Comparison of ENCODE assay signal across 24 cellular contexts in genomic region chr3:117016359-117016758, GRCh38.
A peak's percentile ranks its signal among the peaks of the same experiment; 100 is the strongest.
DNase-seq lines count a peak whose midpoint lies in the region; ATAC-seq and TF ChIP-seq lines count a peak whose summit lies in the region.
"Had no signal": no experiment of that assay in that cellular context is flagged by ENCODE, and none has a peak within 500 bp of the region (broad histone marks: within the 10 kb centered on the region; RNA-seq: fewer than 3 reads in every experiment).

No MANE protein-coding gene starts in this region.

- no peaks in the 10 kb centered on the region for H3K9me3 ChIP-seq in endodermal cell (ENCODE audit: control insufficient read depth, low read length)
- H3K9me3 ChIP-seq in osteoblast (ENCODE audit: low read depth, low read length) = no peaks in the 10 kb centered on the region
- H3K9me3 ChIP-seq: BLaER1 treated with 17β-estradiol and CSF1 and Interleukin-3, amounts not matched to agents 10 nM and 100 nM; psoas muscle; suprapubic skin had no signal

- H3K9ac ChIP-seq in endodermal cell (ENCODE audit: extremely low read depth, low read length, poor library complexity, severe bottlenecking) = no peak overlapping the region
- H3K9ac ChIP-seq: BLaER1 treated with 17β-estradiol and CSF1 and Interleukin-3, amounts not matched to agents 10 nM and 100 nM had no signal

- H3K79me2 ChIP-seq in osteoblast (ENCODE audit: insufficient read depth, low read length) = no peaks in the 10 kb centered on the region

- no peak overlapping the region for H3K4me2 ChIP-seq in osteoblast (ENCODE audit: insufficient read depth, low read length)

- H4K20me1 ChIP-seq in osteoblast (ENCODE audit: insufficient read depth, low read length) = no peaks in the 10 kb centered on the region
- H4K20me1 ChIP-seq: BLaER1 treated with 17β-estradiol and CSF1 and Interleukin-3, amounts not matched to agents 10 nM and 100 nM had no signal

- peaks cover 10% of the 10 kb centered on the region for H3K4me1 Mint-ChIP-seq in endodermal cell
- H3K4me1 Mint-ChIP-seq: central memory CD8-positive, alpha-beta T cell had no signal

- TF ChIP-seq CTCF in endodermal cell (conservative IDR thresholded peaks at IDR 0.05) = peak; percentile 51
- TF ChIP-seq CTCF in osteoblast (IDR thresholded peaks at IDR 0.05; ENCODE audit: extremely low read depth, low read depth, low read length) = peak; percentile 4

- no peak for ATAC-seq in HG03432 (IDR thresholded peaks at IDR 0.05; ENCODE audit: unreplicated experiment)
- ATAC-seq: naive thymus-derived CD8-positive, alpha-beta T cell; psoas muscle had no signal

- H2AFZ ChIP-seq in osteoblast (ENCODE audit: low read length) = no peak overlapping the region

- H3K36me3 ChIP-seq in endodermal cell (ENCODE audit: control insufficient read depth, insufficient read depth, low read length) = no peaks in the 10 kb centered on the region
- no peaks in the 10 kb centered on the region for H3K36me3 ChIP-seq in osteoblast (ENCODE audit: insufficient read depth, low read length)
- H3K36me3 ChIP-seq: BLaER1 treated with 17β-estradiol and CSF1 and Interleukin-3, amounts not matched to agents 10 nM and 100 nM; suprapubic skin had no signal

- H3K9me3 Mint-ChIP-seq in endodermal cell = no peaks in the 10 kb centered on the region
- H3K9me3 Mint-ChIP-seq: activated naive CD4-positive, alpha-beta T cell treated with anti-CD3 and anti-CD28 coated beads for 36 hours; memory B cell had no signal

- H3K27ac ChIP-seq in endodermal cell (ENCODE audit: low read depth, low read length) (no peak overlapping the region), osteoblast (ENCODE audit: low read depth, low read length) (no peak overlapping the region)
- H3K27ac ChIP-seq: psoas muscle, RWPE1, suprapubic skin had no signal

- H3K4me3 ChIP-seq in endodermal cell (ENCODE audit: low read length) = no peak overlapping the region
- H3K4me3 ChIP-seq in osteoblast (ENCODE audit: insufficient read depth, low read length) = no peak overlapping the region
- H3K4me3 ChIP-seq: BLaER1 treated with 17β-estradiol and CSF1 and Interleukin-3, amounts not matched to agents 10 nM and 100 nM; psoas muscle; suprapubic skin had no signal

- H3K36me3 Mint-ChIP-seq in endodermal cell (ENCODE audit: low read depth) = no peaks in the 10 kb centered on the region
- H3K36me3 Mint-ChIP-seq: memory B cell; naive thymus-derived CD8-positive, alpha-beta T cell had no signal

- no peak overlapping the region for H3K27ac Mint-ChIP-seq in endodermal cell
- H3K27ac Mint-ChIP-seq: activated naive CD4-positive, alpha-beta T cell treated with anti-CD3 and anti-CD28 coated beads for 36 hours; memory B cell; naive thymus-derived CD8-positive, alpha-beta T cell had no signal

- H3K27me3 ChIP-seq in endodermal cell (ENCODE audit: control insufficient read depth, insufficient read depth, low read length, poor library complexity, severe bottlenecking) = no peaks in the 10 kb centered on the region
- peaks cover 12% of the 10 kb centered on the region for H3K27me3 ChIP-seq in osteoblast (ENCODE audit: insufficient read depth, low read length)
- H3K27me3 ChIP-seq: BLaER1 treated with 17β-estradiol and CSF1 and Interleukin-3, amounts not matched to agents 10 nM and 100 nM; suprapubic skin had no signal

- H3K4me1 ChIP-seq in endodermal cell (ENCODE audit: control insufficient read depth, insufficient read depth, low read length) = no peaks in the 10 kb centered on the region
- peaks cover 12% of the 10 kb centered on the region for H3K4me1 ChIP-seq in osteoblast (ENCODE audit: insufficient read depth, low read length)
- H3K4me1 ChIP-seq: psoas muscle, suprapubic skin had no signal

- no peaks in the 10 kb centered on the region for H3K27me3 Mint-ChIP-seq in endodermal cell (ENCODE audit: insufficient read depth)
- H3K27me3 Mint-ChIP-seq: central memory CD8-positive, alpha-beta T cell had no signal

- DNase-seq in DMS53 (lab: John Stamatoyannopoulos, UW) (peak; percentile 20), DMS53 treated with DMSO at 0.1 percent for 48 hours (lab: John Stamatoyannopoulos, UW; ENCODE audit: unreplicated experiment) (no peak), NCI-H82 (lab: John Stamatoyannopoulos, UW) (peak; percentile 53), endodermal cell (peak; percentile 71), osteoblast (ENCODE audit: insufficient read length, low spot score, missing footprints) (no peak), GM03348 (ENCODE audit: low spot score) (no peak)
- no peak for DNase-seq in activated CD8-positive, alpha-beta memory T cell treated with anti-CD3 and anti-CD28 coated beads for 24 hours
- DNase-seq: activated CD4-positive, alpha-beta T cell treated with anti-CD3 and anti-CD28 coated beads, Interleukin-2, amount 50 U/mL, for 48 hours; activated naive CD4-positive, alpha-beta T cell treated with anti-CD3 and anti-CD28 coated beads for 36 hours; activated T-cell treated with anti-CD3 and anti-CD28 coated beads, Interleukin-2, amount 50 U/mL, for 1 hour; anterior cingulate cortex; DMS153; effector memory CD4-positive, alpha-beta T cell; kidney; naive thymus-derived CD8-positive, alpha-beta T cell; NCI-H2107; NCI-H774; psoas muscle had no signal

- WGBS in endodermal cell (ENCODE audit: insufficient coverage in 1 of 2, insufficient read length in 1 of 2), 2 experiments = 40 to 51% methylated on average over 2 of the region's 2 CpGs

- no peak overlapping the region for H3K4me3 Mint-ChIP-seq in endodermal cell
- H3K4me3 Mint-ChIP-seq: activated naive CD4-positive, alpha-beta T cell treated with anti-CD3 and anti-CD28 coated beads for 36 hours; central memory CD8-positive, alpha-beta T cell; memory B cell; naive thymus-derived CD8-positive, alpha-beta T cell had no signal

Comparison
In these comparisons a context has a peak if more than half of its experiments do, and no peak if none do; other contexts are left out.
1. DNase-seq: peak in DMS53 (single experiment), NCI-H82 (single experiment) and endodermal cell (single experiment); none in DMS53 treated with DMSO at 0.1 percent for 48 hours (single experiment), osteoblast (single experiment), activated CD8-positive, alpha-beta memory T cell treated with anti-CD3 and anti-CD28 coated beads for 24 hours (single experiment) and GM03348 (single experiment).